ENCODE assay signal across 1 cellular context in genomic region chr15:36748743-36749142, GRCh38.
TF ChIP-seq lines count a peak whose summit lies in the region.

No MANE protein-coding gene starts in this region.

TF ChIP-seq in WTC11, 78 proteins besides CTCF, POLR2A, EP300 and RAD21 (continued from another document):
- TF ChIP-seq ATF6 (CRISPR knock-in tag; IDR thresholded peaks at IDR 0.05), result no peak
